In the genomic region with DNA sequence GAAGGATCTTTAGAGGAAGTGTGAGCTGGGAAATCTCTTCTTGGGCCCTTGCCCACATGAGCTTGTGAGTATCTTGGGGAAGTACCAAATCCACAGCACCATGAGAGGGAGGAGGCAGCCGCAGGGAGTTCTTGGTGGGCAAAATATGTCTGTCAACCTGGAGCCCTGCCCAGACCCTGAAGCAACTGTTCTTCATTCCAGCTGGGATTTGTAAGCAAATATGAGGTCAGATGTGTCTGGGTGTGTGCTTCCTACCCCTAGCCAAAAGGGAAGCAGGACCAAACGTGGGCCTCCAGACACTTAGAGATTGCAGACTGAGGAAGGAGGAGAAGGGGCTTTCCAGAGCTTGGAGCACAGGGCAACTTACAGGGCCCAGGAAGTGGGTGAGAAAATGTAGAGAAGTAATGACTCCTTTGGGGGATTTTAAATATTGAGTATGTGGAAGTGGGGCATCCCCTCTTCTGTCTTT, we compare ENCODE assay signal across 12 cellular contexts. TPM values are rescaled to one million over a fixed set of nuclear protein-coding genes. Genes with fewer than 3 reads are reported as not detected.
A peak's percentile ranks its signal among the peaks of the same experiment; 100 is the strongest.
DNase-seq lines count a peak whose midpoint lies in the region; ATAC-seq, FAIRE-seq and TF ChIP-seq lines count a peak whose summit lies in the region.
"Had no signal": no experiment of that assay in that cellular context is flagged by ENCODE, and none has a peak within 500 bp of the region (broad histone marks: within the 10 kb centered on the region; RNA-seq: fewer than 3 reads in every experiment).

No MANE protein-coding gene starts in this region.

- no peak overlapping the region for H3K4me3 ChIP-seq in heart left ventricle
- H3K4me3 ChIP-seq in spleen = no peak overlapping the region

- no peaks in the 10 kb centered on the region for H3K27me3 ChIP-seq in heart left ventricle
- no peaks in the 10 kb centered on the region for H3K27me3 ChIP-seq in spleen (replicated peaks in 1 of 7)

- no peaks in the 10 kb centered on the region for H3K36me3 ChIP-seq in heart left ventricle
- no peaks in the 10 kb centered on the region for H3K36me3 ChIP-seq in spleen

- H3K4me1 ChIP-seq in heart left ventricle = peaks cover 0 to 33% (median 13%) of the 10 kb centered on the region in 12 donors
- H3K4me1 ChIP-seq in spleen = peaks cover 0 to 25% (median 8%) of the 10 kb centered on the region in 6 donors
- H3K4me1 ChIP-seq: parathyroid adenoma had no signal

- 25 to 53% (median 35%) methylated on average over 2 of the region's 2 CpGs for WGBS in heart left ventricle, 4 donors
- 10 to 37% (median 17%) methylated on average over 2 of the region's 2 CpGs for WGBS in spleen, 5 donors

- TF ChIP-seq CTCF in heart left ventricle (IDR thresholded peaks at IDR 0.05) (no peak), spleen (IDR thresholded peaks at IDR 0.05 in 8 of 11, conservative IDR thresholded peaks at IDR 0.05 in 3 of 11) (no peak)

- no peak overlapping the region for H3K4me3 Mint-ChIP-seq in T-helper 17 cell

- peaks cover 10% of the 10 kb centered on the region for H3K4me1 Mint-ChIP-seq in T-helper 17 cell

- H3K27ac ChIP-seq in heart left ventricle = peak overlapping the region in 11 of 12 donors; percentile 27 to 65 (median 56)
- peak overlapping the region in 5 of 8 donors; percentile 3 to 60 (median 37) for H3K27ac ChIP-seq in spleen
- H3K27ac ChIP-seq: parathyroid adenoma had no signal

- DNase-seq in GM04503 (ENCODE audit: low read depth) = peak; percentile 43
- DNase-seq in T-helper 17 cell = no peak
- peak; percentile 65 to 91 (median 78) for DNase-seq in heart left ventricle
- no peak for DNase-seq in spleen
- DNase-seq in NCI-H187 (lab: John Stamatoyannopoulos, UW) = no peak
- no peak for DNase-seq in GM19239 (ENCODE audit: insufficient read length, low spot score)
- DNase-seq in NCI-H2107 (lab: John Stamatoyannopoulos, UW) = no peak
- no peak for DNase-seq in activated CD4-positive, alpha-beta T cell treated with anti-CD3 and anti-CD28 coated beads, Interleukin-2, amount 50 U/mL, for 48 hours
- DNase-seq: activated naive CD4-positive, alpha-beta T cell; NCI-H2029 had no signal

- TF ChIP-seq POLR2A in heart left ventricle (IDR thresholded peaks at IDR 0.05) = no peak
- TF ChIP-seq POLR2A in spleen (IDR thresholded peaks at IDR 0.05) = no peak

- no peaks in the 10 kb centered on the region for H3K27me3 Mint-ChIP-seq in T-helper 17 cell

- peak; percentile 40 for ATAC-seq in T-helper 17 cell
- peak; percentile 74 to 89 (median 88) for ATAC-seq in heart left ventricle

- no peaks in the 10 kb centered on the region for H3K36me3 Mint-ChIP-seq in T-helper 17 cell (ENCODE audit: low read depth)

- intact Hi-C loops in heart left ventricle (cut with DNase I) (no loop called here), spleen (cut with DNase I; ENCODE audit: low total_unique reads) (no loop called here)

- no peak overlapping the region for H3K27ac Mint-ChIP-seq in T-helper 17 cell

- no peak for FAIRE-seq in GM19239 (lab: Jason Lieb, UNC)
- FAIRE-seq: G401.6 had no signal

- H3K9me3 ChIP-seq in T-helper 17 cell (ENCODE audit: control insufficient read depth, low read length, poor library complexity, severe bottlenecking) (no peaks in the 10 kb centered on the region), heart left ventricle (peaks cover 0 to 12% (median 1%) of the 10 kb centered on the region in 12 donors), spleen (peaks cover 0 to 17% (median 11%) of the 10 kb centered on the region in 8 donors)

RNA-seq across cellular contexts. Expression of gene RHOQ, which starts 21.0 kb away (rescaled TPM):
- total RNA-seq in T-helper 17 cell (10 to 100 TPM; 19.7 to 26.5 TPM), heart left ventricle (100 to 1,000 TPM; 239 to 493 (median 385) TPM), spleen (100 to 1,000 TPM in 4 of 7 donors, 10 to 100 TPM in 3; 83.4 to 126 (median 110) TPM)
- polyA plus RNA-seq in heart left ventricle (100 to 1,000 TPM; 202 to 217 TPM), spleen (10 to 100 TPM; 32.6 to 44.4 (median 33.7) TPM)

RNA-seq across cellular contexts. Expression of gene ATP6V1E2, which starts 21.1 kb away (rescaled TPM):
- total RNA-seq in T-helper 17 cell (10 to 100 TPM in 1 of 2 donors, 1 to 10 TPM in 1; 8.5 to 10.4 TPM), heart left ventricle (1 to 10 TPM; 2.5 to 7.6 (median 6.2) TPM), spleen (1 to 10 TPM; 2.8 to 6.6 (median 4.8) TPM)
- polyA plus RNA-seq in heart left ventricle (1 to 10 TPM; 2.4 to 3.3 TPM), spleen (1 to 10 TPM; 2.6 to 5.5 (median 4.7) TPM)

RNA-seq across cellular contexts. Expression of gene TMEM247, which starts 41.9 kb away (rescaled TPM):
- total RNA-seq in T-helper 17 cell = not detected
- total RNA-seq in heart left ventricle = not detected
- not detected for polyA plus RNA-seq in heart left ventricle
- total RNA-seq in spleen = not detected
- not detected for polyA plus RNA-seq in spleen

Comparison
In these comparisons a context has a peak if more than half of its experiments do, and no peak if none do; other contexts are left out.
1. DNase-seq: peak in GM04503 (single experiment) and heart left ventricle (5 of 5); none in T-helper 17 cell (0 of 3), spleen (single experiment), NCI-H187 (0 of 2), GM19239 (single experiment), NCI-H2107 (single experiment) and activated CD4-positive, alpha-beta T cell treated with anti-CD3 and anti-CD28 coated beads, Interleukin-2, amount 50 U/mL, for 48 hours (0 of 2).